8 cellular contexts compared by ENCODE assay signal in the genomic region with DNA sequence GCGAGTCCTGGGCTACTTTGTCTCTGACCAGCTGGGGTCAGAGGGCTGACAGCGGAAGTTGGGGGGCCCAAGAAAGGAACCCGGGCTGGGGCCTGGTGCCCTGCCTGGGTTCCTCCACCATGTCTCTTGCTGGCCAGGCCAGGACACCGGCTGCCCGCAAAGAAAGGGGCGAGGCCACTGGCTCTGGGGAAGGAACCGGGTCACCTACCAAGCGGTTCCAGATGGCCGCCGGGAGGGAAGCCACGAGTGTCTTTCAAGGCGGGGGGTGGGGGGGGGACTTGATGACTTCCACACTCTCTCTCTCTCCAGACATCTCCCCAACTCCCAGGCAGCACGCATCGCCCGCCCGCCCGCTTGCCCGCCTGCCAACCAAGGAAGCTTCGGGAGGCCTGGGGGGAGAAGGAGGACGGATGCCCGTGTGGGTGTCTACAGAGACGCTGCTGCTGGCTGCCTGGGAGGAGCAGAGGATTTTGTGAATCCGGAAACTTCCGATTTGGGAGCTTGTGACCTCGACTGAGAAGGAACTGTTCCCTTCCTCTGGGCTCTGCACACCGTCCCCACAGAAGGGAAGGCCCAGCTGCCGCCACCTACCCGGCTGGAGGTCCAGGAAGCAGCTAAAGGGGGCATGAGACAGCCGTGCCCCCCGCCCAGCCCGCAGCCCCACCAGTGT. TPM values are rescaled to one million over a fixed set of nuclear protein-coding genes. Genes with fewer than 3 reads are reported as not detected.
DNase-seq lines count a peak whose midpoint lies in the region; ATAC-seq, FAIRE-seq and TF ChIP-seq lines count a peak whose summit lies in the region.

No MANE protein-coding gene starts in this region.

- peaks cover 25% of the 10 kb centered on the region for H3K4me1 Mint-ChIP-seq in stimulated activated naive CD8-positive, alpha-beta T cell treated with anti-CD3 and anti-CD28 coated beads, Interleukin-15, Interleukin-2, amounts not matched to agents 100 ng/mL and 50 ng/mL, for 24 hours (ENCODE audit: low read depth)

- peak in 1 of 2 donors; percentile 7 for TF ChIP-seq RAD21 in liver (IDR thresholded peaks at IDR 0.05)

- H3K9me3 Mint-ChIP-seq in stimulated activated naive CD8-positive, alpha-beta T cell treated with anti-CD3 and anti-CD28 coated beads, Interleukin-15, Interleukin-2, amounts not matched to agents 100 ng/mL and 50 ng/mL, for 24 hours = no peaks in the 10 kb centered on the region

- WGBS in liver = 19% methylated on average over 31 of the region's 31 CpGs

- H3K4me3 Mint-ChIP-seq in stimulated activated naive CD8-positive, alpha-beta T cell treated with anti-CD3 and anti-CD28 coated beads, Interleukin-15, Interleukin-2, amounts not matched to agents 100 ng/mL and 50 ng/mL, for 24 hours = peak overlapping the region; percentile 91

- POLR2A ChIA-PET in RWPE1 (lab: Yijun Ruan, JAX; ENCODE audit: low non-redundant PET) = no interaction called here

- no peak for ATAC-seq in HG03139 (IDR thresholded peaks at IDR 0.05; ENCODE audit: unreplicated experiment)

- no peak for TF ChIP-seq CTCF in 22Rv1 (IDR thresholded peaks at IDR 0.05)
- TF ChIP-seq CTCF in RWPE1 (conservative IDR thresholded peaks at IDR 0.05; ENCODE audit: low read depth) = no peak
- TF ChIP-seq CTCF in liver (IDR thresholded peaks at IDR 0.05; ENCODE audit: low read depth, low read length, missing input control) = no peak

- FAIRE-seq in GM12891 (lab: Jason Lieb, UNC) = peak; percentile 45

- CTCF ChIA-PET in RWPE1 (lab: Yijun Ruan, JAX) = interaction anchor here (0.5 to 1.6 kb wide), 4 partner anchors 9 to 1231 kb away, joined by 3 to 8 read pairs (median 4); no protein-coding TSS in a partner anchor

- H3K27ac ChIP-seq in 22Rv1 (peak overlapping the region; percentile 33), RWPE1 (peak overlapping the region; percentile 71), cingulate gyrus (ENCODE audit: low read depth, low read length) (peak overlapping the region; percentile 69), liver (ENCODE audit: low read depth in 1 of 2, low read length in 2 of 2) (peak overlapping the region; percentile 40 to 76)

- no peaks in the 10 kb centered on the region for H3K27me3 ChIP-seq in liver (ENCODE audit: control insufficient read depth in 4 of 4, insufficient read depth in 4 of 4, low read length in 3 of 4)

- H3K4me1 ChIP-seq in liver (ENCODE audit: control insufficient read depth in 4 of 4, insufficient read depth in 4 of 4, low read length in 3 of 4) = peaks cover 2 to 15% (median 10%) of the 10 kb centered on the region in 4 donors

- H3K9me3 ChIP-seq in liver (ENCODE audit: control insufficient read depth in 4 of 4, low read length in 3 of 4) = no peaks in the 10 kb centered on the region

- peak overlapping the region in 1 of 2 donors; percentile 77 for H3K9ac ChIP-seq in liver (ENCODE audit: low read depth in 1 of 2, low read length in 2 of 2)

- H3K4me3 ChIP-seq in liver (ENCODE audit: low read depth in 1 of 3, low read length in 3 of 3) = peak overlapping the region; percentile 76 to 95 (median 83)

- DNase-seq in GM12891 (ENCODE audit: insufficient read length, low spot score) (peak; percentile 66), RWPE1 (ENCODE audit: low spot score) (no peak), iPS-NIHi7 (ENCODE audit: extremely low spot score) (no peak)

- H3K36me3 Mint-ChIP-seq in stimulated activated naive CD8-positive, alpha-beta T cell treated with anti-CD3 and anti-CD28 coated beads, Interleukin-15, Interleukin-2, amounts not matched to agents 100 ng/mL and 50 ng/mL, for 24 hours (ENCODE audit: low read depth) = no peaks in the 10 kb centered on the region

- no peaks in the 10 kb centered on the region for H3K27me3 Mint-ChIP-seq in stimulated activated naive CD8-positive, alpha-beta T cell treated with anti-CD3 and anti-CD28 coated beads, Interleukin-15, Interleukin-2, amounts not matched to agents 100 ng/mL and 50 ng/mL, for 24 hours

- TF ChIP-seq POLR2A in GM12891 (IDR thresholded peaks at IDR 0.05; ENCODE audit: low read depth, low read length) = no peak

- H3K27ac Mint-ChIP-seq in stimulated activated naive CD8-positive, alpha-beta T cell treated with anti-CD3 and anti-CD28 coated beads, Interleukin-15, Interleukin-2, amounts not matched to agents 100 ng/mL and 50 ng/mL, for 24 hours = peak overlapping the region; percentile 77

- no peaks in the 10 kb centered on the region for H3K36me3 ChIP-seq in liver (ENCODE audit: control insufficient read depth in 4 of 4, insufficient read depth in 3 of 4, low read depth in 1 of 4, low read length in 3 of 4)

TF ChIP-seq in GM12891, 5 proteins besides CTCF, POLR2A, EP300 and RAD21:
- TF ChIP-seq POLR2AphosphoS5 (IDR thresholded peaks at IDR 0.05; ENCODE audit: low read depth, low read length) (no peak), PAX5 (IDR thresholded peaks at IDR 0.05; ENCODE audit: insufficient read depth, low read length, severe bottlenecking) (no peak), SPI1 (IDR thresholded peaks at IDR 0.05; ENCODE audit: low read depth, low read length) (no peak)

TF ChIP-seq in liver, 16 proteins besides CTCF, POLR2A, EP300 and RAD21:
- TF ChIP-seq, protein P1, sequence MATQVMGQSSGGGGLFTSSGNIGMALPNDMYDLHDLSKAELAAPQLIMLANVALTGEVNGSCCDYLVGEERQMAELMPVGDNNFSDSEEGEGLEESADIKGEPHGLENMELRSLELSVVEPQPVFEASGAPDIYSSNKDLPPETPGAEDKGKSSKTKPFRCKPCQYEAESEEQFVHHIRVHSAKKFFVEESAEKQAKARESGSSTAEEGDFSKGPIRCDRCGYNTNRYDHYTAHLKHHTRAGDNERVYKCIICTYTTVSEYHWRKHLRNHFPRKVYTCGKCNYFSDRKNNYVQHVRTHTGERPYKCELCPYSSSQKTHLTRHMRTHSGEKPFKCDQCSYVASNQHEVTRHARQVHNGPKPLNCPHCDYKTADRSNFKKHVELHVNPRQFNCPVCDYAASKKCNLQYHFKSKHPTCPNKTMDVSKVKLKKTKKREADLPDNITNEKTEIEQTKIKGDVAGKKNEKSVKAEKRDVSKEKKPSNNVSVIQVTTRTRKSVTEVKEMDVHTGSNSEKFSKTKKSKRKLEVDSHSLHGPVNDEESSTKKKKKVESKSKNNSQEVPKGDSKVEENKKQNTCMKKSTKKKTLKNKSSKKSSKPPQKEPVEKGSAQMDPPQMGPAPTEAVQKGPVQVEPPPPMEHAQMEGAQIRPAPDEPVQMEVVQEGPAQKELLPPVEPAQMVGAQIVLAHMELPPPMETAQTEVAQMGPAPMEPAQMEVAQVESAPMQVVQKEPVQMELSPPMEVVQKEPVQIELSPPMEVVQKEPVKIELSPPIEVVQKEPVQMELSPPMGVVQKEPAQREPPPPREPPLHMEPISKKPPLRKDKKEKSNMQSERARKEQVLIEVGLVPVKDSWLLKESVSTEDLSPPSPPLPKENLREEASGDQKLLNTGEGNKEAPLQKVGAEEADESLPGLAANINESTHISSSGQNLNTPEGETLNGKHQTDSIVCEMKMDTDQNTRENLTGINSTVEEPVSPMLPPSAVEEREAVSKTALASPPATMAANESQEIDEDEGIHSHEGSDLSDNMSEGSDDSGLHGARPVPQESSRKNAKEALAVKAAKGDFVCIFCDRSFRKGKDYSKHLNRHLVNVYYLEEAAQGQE (IDR thresholded peaks at IDR 0.05) = no peak
- TF ChIP-seq TAF1 (conservative IDR thresholded peaks at IDR 0.05) (no peak), GABPA (IDR thresholded peaks at IDR 0.05 in 1 of 2, conservative IDR thresholded peaks at IDR 0.05 in 1 of 2) (no peak), NR2F2 (IDR thresholded peaks at IDR 0.05) (no peak), SP1 (IDR thresholded peaks at IDR 0.05) (no peak)

RNA-seq across cellular contexts. Expression of gene PIP5K1C, which starts 1.1 kb away (rescaled TPM):
- 15.4 TPM for polyA plus RNA-seq in GM12891 (2012; ENCODE audit: low read depth, missing spikeins)
- total RNA-seq in liver = 1 to 10 TPM; 6.7 to 7.4 TPM
- polyA plus RNA-seq in liver = 1 to 10 TPM; 1.8 to 5.4 TPM

RNA-seq across cellular contexts. Expression of gene TJP3, which starts 9.0 kb away (rescaled TPM):
- 0.62 TPM for polyA plus RNA-seq in GM12891 (2012; ENCODE audit: low read depth, missing spikeins)
- total RNA-seq in liver = 1 to 10 TPM; 6.0 to 6.1 TPM
- polyA plus RNA-seq in liver = 1 to 10 TPM; 7.3 to 9.8 TPM
